In genomic region chr2:6800553-6800952, GRCh38 we compare ENCODE assay signal across 16 cellular contexts.
"Had no signal": no experiment of that assay in that cellular context is flagged by ENCODE, and none has a peak within 500 bp of the region (broad histone marks: within the 10 kb centered on the region; RNA-seq: fewer than 3 reads in every experiment).

No MANE protein-coding gene starts in this region.

- H3K27me3 ChIP-seq: ovary, testis, upper lobe of right lung had no signal

- ATAC-seq: activated CD8-positive, alpha-beta T cell treated with anti-CD3 and anti-CD28 coated beads, Interleukin-2, amount 10 ng/mL, durations not matched to agents 7 days and 5 days; gastroesophageal sphincter; heart right ventricle; left lobe of liver; sciatic nerve; upper lobe of right lung had no signal

- H3K36me3 ChIP-seq: gastroesophageal sphincter, heart right ventricle, ovary, stomach, upper lobe of right lung, WERI-Rb-1 had no signal

- H3K4me3 ChIP-seq: gastroesophageal sphincter, heart right ventricle, ovary, stomach, testis, upper lobe of right lung had no signal

- H3K27ac ChIP-seq: gastroesophageal sphincter, heart right ventricle, ovary, stomach, testis, upper lobe of right lung, WERI-Rb-1 had no signal

- DNase-seq: activated CD4-positive, alpha-beta T cell treated with anti-CD3 and anti-CD28 coated beads for 4 hours; activated CD8-positive, alpha-beta T cell treated with anti-CD3 and anti-CD28 coated beads, Interleukin-2, amount 10 ng/mL, durations not matched to agents 7 days and 5 days; activated gamma-delta T cell treated with Interleukin-2 at 50 U/mL for 16 hours; anterior cingulate cortex; effector memory CD4-positive, alpha-beta T cell; heart right ventricle; naive B cell; ovary; stimulated activated CD4-positive, alpha-beta T cell treated with anti-CD3 and anti-CD28 coated beads, Interleukin-1b, Interleukin-23, amount 100 ng/mL, for 48 hours; stomach; testis; upper lobe of right lung; WERI-Rb-1 had no signal

- H3K4me1 ChIP-seq: gastroesophageal sphincter, heart right ventricle, stomach, testis, upper lobe of right lung had no signal

- H3K9me3 ChIP-seq: gastroesophageal sphincter, heart right ventricle, ovary, stomach, testis, upper lobe of right lung had no signal
